In genomic region chr3:48016336-48016973, GRCh38 we compare ENCODE assay signal across 8 cellular contexts. TPM values are rescaled to one million over a fixed set of nuclear protein-coding genes. Genes with fewer than 3 reads are reported as not detected.
A peak's percentile ranks its signal among the peaks of the same experiment; 100 is the strongest.
DNase-seq lines count a peak whose midpoint lies in the region; ATAC-seq and TF ChIP-seq lines count a peak whose summit lies in the region.

MAP4 (minus strand) TSS chr3:48016416; CDS start chr3:47998860, 17,556 bp downstream.

- no peaks in the 10 kb centered on the region for H3K9me2 ChIP-seq in MM.1S (replicated peaks; ENCODE audit: insufficient read depth, low read length)

- DNase-seq in HEK293T (ENCODE audit: extremely low spot score), result no peak
- no peak for DNase-seq in psoas muscle
- no peak for DNase-seq in hepatic stellate cell (ENCODE audit: low spot score)
- no peak for DNase-seq in MM.1S
- DNase-seq in NOMO-1 (lab: John Stamatoyannopoulos, UW; ENCODE audit: unreplicated experiment in 2 of 2), result no peak

- H3F3A ChIP-seq in MM.1S (ENCODE audit: insufficient read depth, low read length), result no peaks in the 10 kb centered on the region

- H2AFZ ChIP-seq in MM.1S (ENCODE audit: low read length), result no peak within 1 kb of the TSS

- peak within 1 kb of the TSS; percentile 99 for H3K27ac ChIP-seq in VCaP
- peak within 1 kb of the TSS; percentile 38 to 91 (median 74) for H3K27ac ChIP-seq in gastroesophageal sphincter
- H3K27ac ChIP-seq in psoas muscle, result peak within 1 kb of the TSS; percentile 88
- no peak within 1 kb of the TSS for H3K27ac ChIP-seq in MM.1S (ENCODE audit: low read length)

- H3K36me3 ChIP-seq in gastroesophageal sphincter (no peaks in the 10 kb centered on the region), psoas muscle (ENCODE audit: insufficient read depth in 1 of 2, low read depth in 1 of 2) (no peaks in the 10 kb centered on the region), MM.1S (replicated peaks; ENCODE audit: insufficient read depth, low read length) (no peaks in the 10 kb centered on the region)

- POLR2A ChIA-PET in HEK293T (lab: Yijun Ruan, JAX), result no interaction called here

- TF ChIP-seq POLR2A in gastroesophageal sphincter (IDR thresholded peaks at IDR 0.05), result no peak

- WGBS in gastroesophageal sphincter (ENCODE audit: low coverage in 1 of 2), 2 donors, result 20 to 22% methylated on average over 3 of the region's 4 CpGs
- WGBS in psoas muscle, 3 donors, result 25 to 45% (median 27%) methylated on average over 4 of the region's 4 CpGs

- TF ChIP-seq EP300 in gastroesophageal sphincter (IDR thresholded peaks at IDR 0.05), result no peak

- ATAC-seq in gastroesophageal sphincter (no peak), psoas muscle (peak; percentile 49 to 57 (median 54)), HG03025 (IDR thresholded peaks at IDR 0.05; ENCODE audit: low FRiP score, unreplicated experiment) (no peak)

- CTCF ChIA-PET in HEK293T (lab: Yijun Ruan, JAX), result no interaction called here

- no peak within 1 kb of the TSS for H3K4me3 ChIP-seq in gastroesophageal sphincter
- peak within 1 kb of the TSS; percentile 65 for H3K4me3 ChIP-seq in psoas muscle
- no peak within 1 kb of the TSS for H3K4me3 ChIP-seq in MM.1S (ENCODE audit: low read length)

- H3K79me2 ChIP-seq in MM.1S (ENCODE audit: low read length), result peaks cover 41% of the 10 kb centered on the region

- intact Hi-C loops in psoas muscle (cut with DNase I), result loop anchor here in 1 of 2 donors (2.0 kb wide), 1 partner anchor 70 kb away; no protein-coding TSS in a partner anchor

- H3K9me3 ChIP-seq in gastroesophageal sphincter (no peaks in the 10 kb centered on the region), psoas muscle (no peaks in the 10 kb centered on the region), MM.1S (replicated peaks; ENCODE audit: insufficient read depth, low read length) (no peaks in the 10 kb centered on the region)

- no peak within 1 kb of the TSS for H3K4me2 ChIP-seq in MM.1S (ENCODE audit: low read depth, low read length)

- H3K27me3 ChIP-seq in gastroesophageal sphincter (no peaks in the 10 kb centered on the region), psoas muscle (ENCODE audit: insufficient read depth in 3 of 3, low read length in 2 of 3) (no peaks in the 10 kb centered on the region), MM.1S (replicated peaks; ENCODE audit: insufficient read depth, low read length) (no peaks in the 10 kb centered on the region)

- H3K4me1 ChIP-seq in gastroesophageal sphincter (peaks cover 35 to 85% (median 38%) of the 10 kb centered on the region in 3 donors), psoas muscle (peaks cover 45% of the 10 kb centered on the region), MM.1S (ENCODE audit: low read length) (no peaks in the 10 kb centered on the region)

- TF ChIP-seq CTCF in VCaP (conservative IDR thresholded peaks at IDR 0.05) (no peak), gastroesophageal sphincter (IDR thresholded peaks at IDR 0.05) (no peak), psoas muscle (IDR thresholded peaks at IDR 0.05) (no peak), MM.1S (IDR thresholded peaks at IDR 0.05; ENCODE audit: low read length) (no peak)

- no peak within 1 kb of the TSS for H3K9ac ChIP-seq in MM.1S (ENCODE audit: low read length)

- H4K20me1 ChIP-seq in MM.1S (ENCODE audit: insufficient read depth, low read length), result no peaks in the 10 kb centered on the region

TF ChIP-seq in HEK293T, 16 proteins besides CTCF, POLR2A, EP300 and RAD21:
- TF ChIP-seq ZNF384 (IDR thresholded peaks at IDR 0.05) (peak; percentile 62; the same call in 1 of the 2 replicates), FOXA1 (IDR thresholded peaks at IDR 0.05) (no peak)

RNA-seq across cellular contexts. Expression of gene MAP4, which starts in this region (rescaled TPM):
- total RNA-seq in gastroesophageal sphincter (100 to 1,000 TPM; 214 to 351 (median 231) TPM), psoas muscle (1,000 to 10,000 TPM in 2 of 4 donors, 100 to 1,000 TPM in 2; 819 to 1,424 (median 998) TPM)
- 100 to 1,000 TPM in 2 of 3 donors, 10 to 100 TPM in 1; 85.5 to 318 (median 195) TPM for polyA plus RNA-seq in psoas muscle

Comparison
In these comparisons a context has a peak if more than half of its experiments do, and no peak if none do; other contexts are left out.
1. ATAC-seq: peak in psoas muscle (4 of 4); none in gastroesophageal sphincter (single experiment) and HG03025 (single experiment).